In the genomic region with DNA sequence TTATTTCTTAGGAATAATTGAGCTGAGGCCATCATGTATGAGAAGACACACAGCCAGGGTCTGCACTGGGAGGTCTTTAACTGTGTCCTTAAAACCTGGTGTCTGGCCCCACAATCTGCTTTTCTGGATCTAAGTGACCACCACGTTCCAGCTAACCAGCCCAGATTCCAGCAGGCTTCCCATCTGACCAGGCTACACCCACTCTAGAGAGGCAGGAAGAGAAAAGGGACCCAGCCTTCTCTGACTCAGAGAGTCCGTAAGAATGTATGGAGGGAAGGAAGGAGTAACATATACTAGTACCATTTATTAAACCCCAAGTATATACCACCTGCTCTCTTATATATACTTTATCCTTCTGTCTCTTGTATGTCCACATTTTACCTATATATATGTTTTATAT, we compare ENCODE assay signal across 22 cellular contexts.
A peak's percentile ranks its signal among the peaks of the same experiment; 100 is the strongest.
DNase-seq lines count a peak whose midpoint lies in the region; ATAC-seq, FAIRE-seq and TF ChIP-seq lines count a peak whose summit lies in the region.
"Had no signal": no experiment of that assay in that cellular context is flagged by ENCODE, and none has a peak within 500 bp of the region (broad histone marks: within the 10 kb centered on the region; RNA-seq: fewer than 3 reads in every experiment).

No MANE protein-coding gene starts in this region.

- intact Hi-C loops in sciatic nerve (cut with DNase I), result no loop called here

- H3K4me1 ChIP-seq in astrocyte (ENCODE audit: insufficient read depth, low read length), result peaks cover 3% of the 10 kb centered on the region

- no peaks in the 10 kb centered on the region for H3K36me3 Mint-ChIP-seq in astrocyte (ENCODE audit: low read depth, unreplicated experiment)

- ATAC-seq in sciatic nerve (peak; percentile 13), GM19452 (IDR thresholded peaks at IDR 0.05; ENCODE audit: unreplicated experiment) (no peak), GM19351 (IDR thresholded peaks at IDR 0.05; ENCODE audit: unreplicated experiment) (no peak), HG03469 (IDR thresholded peaks at IDR 0.05; ENCODE audit: unreplicated experiment) (no peak)
- ATAC-seq: HCT116, heart right ventricle, T-helper 17 cell had no signal

- peaks cover 19% of the 10 kb centered on the region for H3K4me1 Mint-ChIP-seq in astrocyte (ENCODE audit: low read depth, unreplicated experiment)
- H3K4me1 Mint-ChIP-seq: T-helper 17 cell had no signal

- H3K4me3 ChIP-seq in astrocyte (ENCODE audit: insufficient read depth, low read depth, low read length) (no peak overlapping the region), fibroblast of pulmonary artery (replicated peaks; ENCODE audit: low read depth, low read length) (no peak overlapping the region)
- H3K4me3 ChIP-seq: coronary artery, heart right ventricle had no signal

- H4K20me1 ChIP-seq in astrocyte (ENCODE audit: insufficient read depth, low read length), result peaks cover 6% of the 10 kb centered on the region

- no peaks in the 10 kb centered on the region for H3K36me3 ChIP-seq in astrocyte (ENCODE audit: insufficient read depth, low read length)
- H3K36me3 ChIP-seq: heart right ventricle had no signal

- DNase-seq in HS-27A (ENCODE audit: low read depth) (peak; percentile 41), astrocyte (ENCODE audit: low read depth) (peak; percentile 52), fibroblast of pulmonary artery (ENCODE audit: low read depth) (peak; percentile 52), sciatic nerve (ENCODE audit: low spot score) (no peak)
- DNase-seq in activated effector memory CD4-positive, alpha-beta T cell treated with anti-CD3 and anti-CD28 coated beads, Interleukin-2, amount 50 U/mL, for 16 hours, result no peak
- DNase-seq: activated CD4-positive, CD25-positive, alpha-beta regulatory T cell; activated CD8-positive, alpha-beta memory T cell treated with anti-CD3 and anti-CD28 coated beads for 24 hours; activated effector memory CD4-positive, alpha-beta T cell treated with Interleukin-2 at 50 U/mL for 16 hours; DMS153; erythroblast; heart right ventricle; NCI-H1694 treated with DMSO at 0.1 percent for 48 hours; SHP77; stimulated activated naive CD4-positive, alpha-beta T cell treated with Interleukin-2 at 50 U/mL for 16 hours; T-helper 17 cell; trophoblast cell had no signal

- H3K4me2 ChIP-seq in astrocyte (ENCODE audit: low read length), result peak overlapping the region; percentile 19

- no peak overlapping the region for H3K4me3 Mint-ChIP-seq in astrocyte (ENCODE audit: unreplicated experiment)
- H3K4me3 Mint-ChIP-seq: T-helper 17 cell had no signal

- FAIRE-seq in astrocyte (lab: Jason Lieb, UNC), result no peak
- FAIRE-seq: islet of Langerhans had no signal

- TF ChIP-seq CTCF in astrocyte (IDR thresholded peaks at IDR 0.05; ENCODE audit: insufficient read depth, low read depth, low read length), result no peak
- no peak for TF ChIP-seq CTCF in fibroblast of pulmonary artery (IDR thresholded peaks at IDR 0.05; ENCODE audit: low read length, missing control alignments)

- no peaks in the 10 kb centered on the region for H3K9me3 Mint-ChIP-seq in astrocyte (ENCODE audit: unreplicated experiment)

- H3K27me3 Mint-ChIP-seq in astrocyte (ENCODE audit: low read depth, unreplicated experiment), result no peaks in the 10 kb centered on the region

- no peak overlapping the region for H3K27ac ChIP-seq in astrocyte (ENCODE audit: low read depth, low read length)
- H3K27ac ChIP-seq: heart right ventricle had no signal

- H3K9ac ChIP-seq in astrocyte (ENCODE audit: low read length), result no peak overlapping the region

- no peaks in the 10 kb centered on the region for H3K79me2 ChIP-seq in astrocyte (ENCODE audit: insufficient read depth, low read length)

- peak overlapping the region; percentile 82 for H3K27ac Mint-ChIP-seq in astrocyte (ENCODE audit: unreplicated experiment)
- H3K27ac Mint-ChIP-seq: T-helper 17 cell had no signal

- no peaks in the 10 kb centered on the region for H3K27me3 ChIP-seq in astrocyte (ENCODE audit: insufficient read depth, low read length)

- no peaks in the 10 kb centered on the region for H3K9me3 ChIP-seq in astrocyte (ENCODE audit: insufficient read depth, low read depth, low read length)
- H3K9me3 ChIP-seq: heart right ventricle had no signal

- no peak overlapping the region for H2AFZ ChIP-seq in astrocyte (ENCODE audit: low read depth, low read length)

Comparison
In these comparisons a context has a peak if more than half of its experiments do, and no peak if none do; other contexts are left out.
1. DNase-seq: peak in HS-27A (single experiment), astrocyte (single experiment) and fibroblast of pulmonary artery (single experiment); none in sciatic nerve (single experiment) and activated effector memory CD4-positive, alpha-beta T cell treated with anti-CD3 and anti-CD28 coated beads, Interleukin-2, amount 50 U/mL, for 16 hours (single experiment).